20 cellular contexts compared by ENCODE assay signal in genomic region chr6:167861424-167861823, GRCh38. TPM values are rescaled to one million over a fixed set of nuclear protein-coding genes. Genes with fewer than 3 reads are reported as not detected.
A peak's percentile ranks its signal among the peaks of the same experiment; 100 is the strongest.
DNase-seq lines count a peak whose midpoint lies in the region; ATAC-seq and TF ChIP-seq lines count a peak whose summit lies in the region.
"Had no signal": no experiment of that assay in that cellular context is flagged by ENCODE, and none has a peak within 500 bp of the region (broad histone marks: within the 10 kb centered on the region; RNA-seq: fewer than 3 reads in every experiment).

No MANE protein-coding gene starts in this region.

- H3K9ac ChIP-seq in H9 (ENCODE audit: extremely low read depth, insufficient read length, low read length) (no peak overlapping the region), iPS-18a (ENCODE audit: low read length) (no peak overlapping the region)
- H3K9ac ChIP-seq: GM23248, KMS-11 had no signal

- no peaks in the 10 kb centered on the region for H3K27me3 Mint-ChIP-seq in H9 (ENCODE audit: low read depth)
- H3K27me3 Mint-ChIP-seq in activated T-helper 17 cell treated with anti-CD3 and anti-CD28 coated beads, Interleukin-2, amount 50 U/mL, for 72 hours, result no peaks in the 10 kb centered on the region
- H3K27me3 Mint-ChIP-seq in progenitor cell of endocrine pancreas, result no peaks in the 10 kb centered on the region
- peaks cover 41% of the 10 kb centered on the region for H3K27me3 Mint-ChIP-seq in activated naive CD8-positive, alpha-beta T cell treated with anti-CD3 and anti-CD28 coated beads for 36 hours

- no peak overlapping the region for H4K5ac ChIP-seq in H9 (ENCODE audit: insufficient read length, low read depth, low read length)

- H3K9me3 ChIP-seq in H9 (ENCODE audit: control insufficient read depth, low read depth, low read length) (no peaks in the 10 kb centered on the region), iPS-18a (ENCODE audit: control insufficient read depth, low read depth, low read length) (no peaks in the 10 kb centered on the region)
- H3K9me3 ChIP-seq: A549, BE2C had no signal

- H3K27ac ChIP-seq in H9 (ENCODE audit: insufficient read length, low read depth, low read length), result no peak overlapping the region
- peak overlapping the region; percentile 27 for H3K27ac ChIP-seq in iPS-18a (ENCODE audit: low read length)
- H3K27ac ChIP-seq: A549, GM23248, KMS-11 had no signal

- no peak overlapping the region for H3K56ac ChIP-seq in H9 (ENCODE audit: insufficient read length, low read depth, low read length)

- H3K4me3 ChIP-seq in iPS-18a (ENCODE audit: low read length), result no peak overlapping the region
- H3K4me3 ChIP-seq: A549, GM23248 had no signal

- H2BK20ac ChIP-seq in H9 (ENCODE audit: low read depth, low read length, poor library complexity, severe bottlenecking), result no peak overlapping the region

- H3K4me1 ChIP-seq in H9 (ENCODE audit: insufficient read depth, low read length) (peaks cover 7% of the 10 kb centered on the region; the same call in 1 of the 2 replicates), iPS-18a (ENCODE audit: control insufficient read depth, low read depth, low read length) (peaks cover 60% of the 10 kb centered on the region)

- H3K4me1 Mint-ChIP-seq in H9 (peaks cover 67 to 70% of the 10 kb centered on the region in 2 experiments), progenitor cell of endocrine pancreas (ENCODE audit: low read depth) (peaks cover 52% of the 10 kb centered on the region)
- peaks cover 21% of the 10 kb centered on the region for H3K4me1 Mint-ChIP-seq in activated T-helper 17 cell treated with anti-CD3 and anti-CD28 coated beads, Interleukin-2, amount 50 U/mL, for 72 hours
- H3K4me1 Mint-ChIP-seq in activated naive CD8-positive, alpha-beta T cell treated with anti-CD3 and anti-CD28 coated beads for 36 hours, result peaks cover 9% of the 10 kb centered on the region

- H4K8ac ChIP-seq in H9 (replicated peaks; ENCODE audit: insufficient read length, low read depth, low read length), result no peak overlapping the region

- H3K27ac Mint-ChIP-seq in H9, result peak overlapping the region; percentile 62 to 87 (median 85); a peak in 5 of 7 replicates
- peak overlapping the region; percentile 26 for H3K27ac Mint-ChIP-seq in activated T-helper 17 cell treated with anti-CD3 and anti-CD28 coated beads, Interleukin-2, amount 50 U/mL, for 72 hours
- H3K27ac Mint-ChIP-seq in progenitor cell of endocrine pancreas, result peak overlapping the region; percentile 73
- no peak overlapping the region for H3K27ac Mint-ChIP-seq in activated naive CD8-positive, alpha-beta T cell treated with anti-CD3 and anti-CD28 coated beads for 36 hours

- H3K79me2 ChIP-seq in H9 (ENCODE audit: insufficient read depth, low read length), result peaks cover 39% of the 10 kb centered on the region; the same call in 1 of the 2 replicates

- H2BK15ac ChIP-seq in H9 (ENCODE audit: low read depth, low read length), result no peak overlapping the region

- DNase-seq in H9 (no peak), progenitor cell of endocrine pancreas (ENCODE audit: low spot score, unreplicated experiment) (no peak), sciatic nerve (ENCODE audit: low spot score) (no peak)
- no peak for DNase-seq in activated CD8-positive, alpha-beta memory T cell treated with anti-CD3 and anti-CD28 coated beads, Interleukin-2, amount 50 U/mL, for 4 hours
- no peak for DNase-seq in activated naive CD8-positive, alpha-beta T cell treated with anti-CD3 and anti-CD28 coated beads for 36 hours
- DNase-seq: BE2C, DMS79, GM23248, IMR-90, NCI-H1105 treated with DMSO at 0.1 percent for 48 hours, NCI-H2029 treated with DMSO at 0.1 percent for 48 hours, NCI-H446, NCI-H526 had no signal

- intact Hi-C loops in sciatic nerve (cut with DNase I), result no loop called here

- no peaks in the 10 kb centered on the region for H3K23me2 ChIP-seq in H9 (ENCODE audit: insufficient read length, low read depth, low read length, poor library complexity, severe bottlenecking)

- no peaks in the 10 kb centered on the region for H3K36me3 ChIP-seq in iPS-18a (ENCODE audit: control insufficient read depth, low read depth, low read length)

- H2BK120ac ChIP-seq in H9 (ENCODE audit: low read depth, low read length, poor library complexity, severe bottlenecking), result no peak overlapping the region

- TF ChIP-seq CTCF in H9 (conservative IDR thresholded peaks at IDR 0.05), result no peak
- no peak for TF ChIP-seq CTCF in progenitor cell of endocrine pancreas (IDR thresholded peaks at IDR 0.05; ENCODE audit: unreplicated experiment)

- H3K36me3 Mint-ChIP-seq in H9 (ENCODE audit: insufficient read depth in 1 of 3, low read depth in 3 of 3) (peaks cover 0 to 9% (median 9%) of the 10 kb centered on the region in 3 experiments; a peak in 3 of 7 replicates), progenitor cell of endocrine pancreas (ENCODE audit: insufficient read depth) (peaks cover 20% of the 10 kb centered on the region)
- H3K36me3 Mint-ChIP-seq in activated T-helper 17 cell treated with anti-CD3 and anti-CD28 coated beads, Interleukin-2, amount 50 U/mL, for 72 hours (ENCODE audit: low read depth), result peaks cover 23% of the 10 kb centered on the region
- H3K36me3 Mint-ChIP-seq in activated naive CD8-positive, alpha-beta T cell treated with anti-CD3 and anti-CD28 coated beads for 36 hours, result peaks cover 5% of the 10 kb centered on the region

- H4K20me1 ChIP-seq in H9 (ENCODE audit: control insufficient read depth, insufficient read depth, insufficient read length), result no peaks in the 10 kb centered on the region

- no peak overlapping the region for H3K18ac ChIP-seq in H9 (ENCODE audit: insufficient read length, low read depth, low read length)

- H3K14ac ChIP-seq in H9 (ENCODE audit: insufficient read depth, low read length), result no peak overlapping the region

- H2BK12ac ChIP-seq in H9 (ENCODE audit: insufficient read length, low read depth, low read length), result no peak overlapping the region

- H4K91ac ChIP-seq in H9 (ENCODE audit: insufficient read length, low read depth, low read length), result no peak overlapping the region

- H3K4me3 Mint-ChIP-seq in H9 (no peak overlapping the region; a peak in 1 of 5 replicates), progenitor cell of endocrine pancreas (ENCODE audit: low read depth) (no peak overlapping the region)
- no peak overlapping the region for H3K4me3 Mint-ChIP-seq in activated T-helper 17 cell treated with anti-CD3 and anti-CD28 coated beads, Interleukin-2, amount 50 U/mL, for 72 hours
- H3K4me3 Mint-ChIP-seq in activated naive CD8-positive, alpha-beta T cell treated with anti-CD3 and anti-CD28 coated beads for 36 hours, result no peak overlapping the region

- no peak overlapping the region for H3K4ac ChIP-seq in H9 (ENCODE audit: low read depth, low read length)

- H3T11ph ChIP-seq in H9 (ENCODE audit: low read length), result no peak overlapping the region

- H2AK5ac ChIP-seq in H9 (ENCODE audit: insufficient read length, low read length), result no peak overlapping the region

- no peak overlapping the region for H2AFZ ChIP-seq in H9 (ENCODE audit: low read length)
- H2AFZ ChIP-seq: GM23248 had no signal

- H3K23ac ChIP-seq in H9 (ENCODE audit: insufficient read length, low read depth, low read length), result no peak overlapping the region

- no peak overlapping the region for H3K4me2 ChIP-seq in H9 (ENCODE audit: insufficient read depth, insufficient read length, low read length)
- H3K4me2 ChIP-seq: A549, KMS-11 had no signal

- H3K27me3 ChIP-seq in H9 (ENCODE audit: insufficient read depth, low read length) (no peaks in the 10 kb centered on the region), iPS-18a (ENCODE audit: control insufficient read depth, insufficient read depth, low read length) (no peaks in the 10 kb centered on the region)
- H3K27me3 ChIP-seq: BE2C had no signal

- H3K9me3 Mint-ChIP-seq in H9, result no peaks in the 10 kb centered on the region
- no peaks in the 10 kb centered on the region for H3K9me3 Mint-ChIP-seq in activated T-helper 17 cell treated with anti-CD3 and anti-CD28 coated beads, Interleukin-2, amount 50 U/mL, for 72 hours
- H3K9me3 Mint-ChIP-seq in progenitor cell of endocrine pancreas (ENCODE audit: low read depth), result no peaks in the 10 kb centered on the region
- peaks cover 6% of the 10 kb centered on the region for H3K9me3 Mint-ChIP-seq in activated naive CD8-positive, alpha-beta T cell treated with anti-CD3 and anti-CD28 coated beads for 36 hours

- no peaks in the 10 kb centered on the region for H3K79me1 ChIP-seq in H9 (ENCODE audit: insufficient read depth, low read depth, low read length, poor library complexity, severe bottlenecking)

- H2BK5ac ChIP-seq in H9 (ENCODE audit: insufficient read length, low read length), result no peak overlapping the region

- no peak for ATAC-seq in activated T-helper 17 cell treated with anti-CD3 and anti-CD28 coated beads, Interleukin-2, amount 50 U/mL, for 72 hours (replicated peaks)
- ATAC-seq in GM21717 (IDR thresholded peaks at IDR 0.05; ENCODE audit: unreplicated experiment), result no peak
- no peak for ATAC-seq in sciatic nerve
- ATAC-seq: A549, HCT116, Right ventricle myocardium inferior had no signal

RNA-seq across cellular contexts. Expression of gene AFDN, which starts 34.7 kb away (rescaled TPM):
- 153 and 157 TPM in 2 replicates for total RNA-seq in H9 (2021)
- 100 to 1,000 TPM in 1 of 2 donors, 10 to 100 TPM in 1; 56.3 to 107 TPM for total RNA-seq in activated T-helper 17 cell treated with anti-CD3 and anti-CD28 coated beads, Interleukin-2, amount 50 U/mL, for 72 hours
- total RNA-seq in progenitor cell of endocrine pancreas, result 421 and 423 TPM in 2 replicates
- total RNA-seq in sciatic nerve, result 212 TPM
- 10 to 100 TPM; 18.7 to 23.5 TPM for total RNA-seq in activated naive CD8-positive, alpha-beta T cell treated with anti-CD3 and anti-CD28 coated beads for 36 hours
